Comparison of ENCODE assay signal across 41 cellular contexts in genomic region chr20:54020868-54021267, GRCh38. TPM values are rescaled to one million over a fixed set of nuclear protein-coding genes. Genes with fewer than 3 reads are reported as not detected.
"Had no signal": no experiment of that assay in that cellular context is flagged by ENCODE, and none has a peak within 500 bp of the region (broad histone marks: within the 10 kb centered on the region; RNA-seq: fewer than 3 reads in every experiment).

No MANE protein-coding gene starts in this region.

- H3K9me3 Mint-ChIP-seq: activated naive CD4-positive, alpha-beta T cell treated with anti-CD3 and anti-CD28 coated beads for 36 hours; activated naive CD4-positive, alpha-beta T cell treated with anti-CD3 and anti-CD28 coated beads, Interleukin-2, amount 10 ng/mL, durations not matched to agents 7 days and 5 days; activated naive CD4-positive, alpha-beta T cell treated with anti-CD3 and anti-CD28 coated beads, Interleukin-2, amount 50 U/mL, for 24 hours; activated naive CD4-positive, alpha-beta T cell treated with anti-CD3 and anti-CD28 coated beads, Interleukin-2, amount 50 U/mL, for 72 hours; activated naive CD8-positive, alpha-beta T cell treated with anti-CD3 and anti-CD28 coated beads for 36 hours; activated naive CD8-positive, alpha-beta T cell treated with anti-CD3 and anti-CD28 coated beads, Interleukin-2, amount 10 ng/mL, durations not matched to agents 7 days and 5 days; activated naive CD8-positive, alpha-beta T cell treated with anti-CD3 and anti-CD28 coated beads, Interleukin-2, amount 50 U/mL, for 24 hours; activated T-cell treated with anti-CD3 and anti-CD28 coated beads, Interleukin-2, amount 50 U/mL, for 24 hours; activated T-cell treated with anti-CD3 and anti-CD28 coated beads, Interleukin-2, amount 50 U/mL, for 4 hours; activated T-helper 1 cell treated with anti-CD3 and anti-CD28 coated beads, Interleukin-12 subunit alpha, Interleukin-12 subunit beta, Interleukin-2, Interleukin-4 antibody, amounts not matched to agents 30 ng/mL and 10 ng/mL and 1 ng/mL, durations not matched to agents 14 hours and 24 hours and 36 hours; activated T-helper 17 cell treated with anti-CD3 and anti-CD28 coated beads, Interleukin-2, amount 50 U/mL, for 72 hours; activated T-helper 2 cell treated with anti-CD3 and anti-CD28 coated beads, Interferon-gamma antibody, Interleukin-2, Interleukin-4, amounts not matched to agents 10 μg/mL and 5 μg/mL and 100 μg/mL, durations not matched to agents 14 hours and 24 hours and 36 hours; central memory CD8-positive, alpha-beta T cell had no signal

- ATAC-seq: activated naive CD4-positive, alpha-beta T cell treated with anti-CD3 and anti-CD28 coated beads, Interleukin-2, amount 50 U/mL, for 72 hours; activated naive CD8-positive, alpha-beta T cell treated with anti-CD3 and anti-CD28 coated beads, Interleukin-2, amount 50 U/mL, for 24 hours; activated T-cell treated with anti-CD3 and anti-CD28 coated beads, Interleukin-2, amount 50 U/mL, for 4 hours; activated T-cell treated with anti-CD3 and anti-CD28 coated beads, Interleukin-2, amount 50 U/mL, for 72 hours; activated T-helper 17 cell treated with anti-CD3 and anti-CD28 coated beads, Interleukin-2, amount 50 U/mL, for 72 hours; body of pancreas had no signal

- H3K27me3 ChIP-seq: adrenal gland, ascending aorta, body of pancreas, brain microvascular endothelial cell, breast epithelium, cardiac muscle cell had no signal

- DNase-seq: activated effector memory CD4-positive, alpha-beta T cell treated with anti-CD3 and anti-CD28 coated beads, Interleukin-2, amount 50 U/mL, for 16 hours; activated effector memory CD4-positive, alpha-beta T cell treated with Interleukin-2 at 50 U/mL for 16 hours; activated gamma-delta T cell; activated gamma-delta T cell treated with Interleukin-2 at 50 U/mL for 16 hours; activated naive CD4-positive, alpha-beta T cell; activated naive CD4-positive, alpha-beta T cell treated with anti-CD3 and anti-CD28 coated beads for 36 hours; activated naive CD4-positive, alpha-beta T cell treated with anti-CD3 and anti-CD28 coated beads, Interleukin-2, amount 10 ng/mL, durations not matched to agents 7 days and 5 days; activated naive CD4-positive, alpha-beta T cell treated with anti-CD3 and anti-CD28 coated beads, Interleukin-2, amount 50 U/mL, for 16 hours; activated naive CD4-positive, alpha-beta T cell treated with Interleukin-2 at 50 U/mL for 16 hours; activated naive CD8-positive, alpha-beta T cell treated with anti-CD3 and anti-CD28 coated beads for 36 hours; activated naive CD8-positive, alpha-beta T cell treated with anti-CD3 and anti-CD28 coated beads, Interleukin-2, amount 10 ng/mL, durations not matched to agents 7 days and 5 days; activated naive CD8-positive, alpha-beta T cell treated with anti-CD3 and anti-CD28 coated beads, Interleukin-2, amount 50 U/mL, for 24 hours; activated T-cell treated with anti-CD3 and anti-CD28 coated beads, Interleukin-2, amount 50 U/mL, for 24 hours; activated T-cell treated with anti-CD3 and anti-CD28 coated beads, Interleukin-2, amount 50 U/mL, for 4 hours; activated T-cell treated with anti-CD3 and anti-CD28 coated beads, Interleukin-2, amount 50 U/mL, for 48 hours; activated T-cell treated with anti-CD3 and anti-CD28 coated beads, Interleukin-2, amount 50 U/mL, for 72 hours; adrenal gland; amniotic stem cell; amygdala; anterior cingulate cortex; aorta; body of pancreas; brain microvascular endothelial cell; caudate nucleus; central memory CD4-positive, alpha-beta T cell; cerebellar nuclear complex had no signal

- FAIRE-seq: astrocyte, bronchial epithelial cell had no signal

- H3K36me3 Mint-ChIP-seq: activated naive CD4-positive, alpha-beta T cell treated with anti-CD3 and anti-CD28 coated beads, Interleukin-2, amount 10 ng/mL, durations not matched to agents 7 days and 5 days; activated naive CD4-positive, alpha-beta T cell treated with anti-CD3 and anti-CD28 coated beads, Interleukin-2, amount 50 U/mL, for 24 hours; activated naive CD4-positive, alpha-beta T cell treated with anti-CD3 and anti-CD28 coated beads, Interleukin-2, amount 50 U/mL, for 72 hours; activated naive CD8-positive, alpha-beta T cell treated with anti-CD3 and anti-CD28 coated beads for 36 hours; activated naive CD8-positive, alpha-beta T cell treated with anti-CD3 and anti-CD28 coated beads, Interleukin-2, amount 10 ng/mL, durations not matched to agents 7 days and 5 days; brain had no signal

- H3K4me1 ChIP-seq: adrenal gland, ascending aorta, body of pancreas, breast epithelium had no signal

- H3K4me3 Mint-ChIP-seq: activated naive CD4-positive, alpha-beta T cell treated with anti-CD3 and anti-CD28 coated beads for 36 hours; activated naive CD4-positive, alpha-beta T cell treated with anti-CD3 and anti-CD28 coated beads, Interleukin-2, amount 10 ng/mL, durations not matched to agents 7 days and 5 days; activated naive CD4-positive, alpha-beta T cell treated with anti-CD3 and anti-CD28 coated beads, Interleukin-2, amount 50 U/mL, for 24 hours; activated naive CD8-positive, alpha-beta T cell; activated naive CD8-positive, alpha-beta T cell treated with anti-CD3 and anti-CD28 coated beads for 36 hours; activated naive CD8-positive, alpha-beta T cell treated with anti-CD3 and anti-CD28 coated beads, Interleukin-2, amount 10 ng/mL, durations not matched to agents 7 days and 5 days; activated naive CD8-positive, alpha-beta T cell treated with anti-CD3 and anti-CD28 coated beads, Interleukin-2, amount 50 U/mL, for 24 hours; activated T-cell treated with anti-CD3 and anti-CD28 coated beads, Interleukin-2, amount 50 U/mL, for 24 hours; activated T-cell treated with anti-CD3 and anti-CD28 coated beads, Interleukin-2, amount 50 U/mL, for 4 hours; activated T-cell treated with anti-CD3 and anti-CD28 coated beads, Interleukin-2, amount 50 U/mL, for 72 hours; activated T-helper 1 cell treated with anti-CD3 and anti-CD28 coated beads, Interleukin-12 subunit alpha, Interleukin-12 subunit beta, Interleukin-2, Interleukin-4 antibody, amounts not matched to agents 30 ng/mL and 10 ng/mL and 1 ng/mL, durations not matched to agents 14 hours and 24 hours and 36 hours; activated T-helper 17 cell treated with anti-CD3 and anti-CD28 coated beads, Interleukin-2, amount 50 U/mL, for 72 hours; brain; central memory CD8-positive, alpha-beta T cell had no signal

- H3K27me3 Mint-ChIP-seq: activated naive CD8-positive, alpha-beta T cell treated with anti-CD3 and anti-CD28 coated beads, Interleukin-2, amount 10 ng/mL, durations not matched to agents 7 days and 5 days had no signal

- H3K9me3 ChIP-seq: adrenal gland, ascending aorta, body of pancreas, breast epithelium had no signal

- H3K36me3 ChIP-seq: adrenal gland, ascending aorta, brain microvascular endothelial cell, breast epithelium, cardiac muscle cell had no signal

- H3K4me1 Mint-ChIP-seq: activated naive CD4-positive, alpha-beta T cell treated with anti-CD3 and anti-CD28 coated beads, Interleukin-2, amount 50 U/mL, for 24 hours; central memory CD8-positive, alpha-beta T cell had no signal

- H3K27ac ChIP-seq: adrenal gland, ascending aorta, body of pancreas, brain microvascular endothelial cell, breast epithelium, cardiac muscle cell had no signal

- H3K4me3 ChIP-seq: adrenal gland, ascending aorta, body of pancreas, breast epithelium, cardiac muscle cell had no signal

- H3K27ac Mint-ChIP-seq: activated naive CD4-positive, alpha-beta T cell treated with anti-CD3 and anti-CD28 coated beads for 36 hours; activated naive CD4-positive, alpha-beta T cell treated with anti-CD3 and anti-CD28 coated beads, Interleukin-2, amount 10 ng/mL, durations not matched to agents 7 days and 5 days; activated naive CD4-positive, alpha-beta T cell treated with anti-CD3 and anti-CD28 coated beads, Interleukin-2, amount 50 U/mL, for 24 hours; activated naive CD4-positive, alpha-beta T cell treated with anti-CD3 and anti-CD28 coated beads, Interleukin-2, amount 50 U/mL, for 72 hours; activated naive CD8-positive, alpha-beta T cell; activated naive CD8-positive, alpha-beta T cell treated with anti-CD3 and anti-CD28 coated beads for 36 hours; activated naive CD8-positive, alpha-beta T cell treated with anti-CD3 and anti-CD28 coated beads, Interleukin-2, amount 10 ng/mL, durations not matched to agents 7 days and 5 days; activated naive CD8-positive, alpha-beta T cell treated with anti-CD3 and anti-CD28 coated beads, Interleukin-2, amount 50 U/mL, for 24 hours; activated T-cell treated with anti-CD3 and anti-CD28 coated beads, Interleukin-2, amount 50 U/mL, for 24 hours; activated T-cell treated with anti-CD3 and anti-CD28 coated beads, Interleukin-2, amount 50 U/mL, for 72 hours; activated T-helper 1 cell treated with anti-CD3 and anti-CD28 coated beads, Interleukin-12 subunit alpha, Interleukin-12 subunit beta, Interleukin-2, Interleukin-4 antibody, amounts not matched to agents 30 ng/mL and 10 ng/mL and 1 ng/mL, durations not matched to agents 14 hours and 24 hours and 36 hours; activated T-helper 17 cell treated with anti-CD3 and anti-CD28 coated beads, Interleukin-2, amount 50 U/mL, for 72 hours; activated T-helper 2 cell treated with anti-CD3 and anti-CD28 coated beads, Interferon-gamma antibody, Interleukin-2, Interleukin-4, amounts not matched to agents 10 μg/mL and 5 μg/mL and 100 μg/mL, durations not matched to agents 14 hours and 24 hours and 36 hours; brain had no signal

RNA-seq across cellular contexts. Expression of gene BCAS1, which starts 49.5 kb away (rescaled TPM):
- total RNA-seq: activated naive CD4-positive, alpha-beta T cell treated with anti-CD3 and anti-CD28 coated beads, Interleukin-2, amount 50 U/mL, for 72 hours; activated T-cell treated with anti-CD3 and anti-CD28 coated beads, Interleukin-2, amount 50 U/mL, for 72 hours; activated T-helper 1 cell treated with anti-CD3 and anti-CD28 coated beads, Interleukin-12 subunit alpha, Interleukin-12 subunit beta, Interleukin-2, Interleukin-4 antibody, amounts not matched to agents 30 ng/mL and 10 ng/mL and 1 ng/mL, durations not matched to agents 14 hours and 24 hours and 36 hours; activated T-helper 2 cell treated with anti-CD3 and anti-CD28 coated beads, Interferon-gamma antibody, Interleukin-2, Interleukin-4, amounts not matched to agents 10 μg/mL and 5 μg/mL and 100 μg/mL, durations not matched to agents 14 hours and 24 hours and 36 hours; ascending aorta; astrocyte; bronchial epithelial cell; cardiac muscle cell; cardiac septum; chondrocyte had no signal
- polyA plus RNA-seq: cardiac muscle cell had no signal
